18 cellular contexts compared by ENCODE assay signal in the genomic region with DNA sequence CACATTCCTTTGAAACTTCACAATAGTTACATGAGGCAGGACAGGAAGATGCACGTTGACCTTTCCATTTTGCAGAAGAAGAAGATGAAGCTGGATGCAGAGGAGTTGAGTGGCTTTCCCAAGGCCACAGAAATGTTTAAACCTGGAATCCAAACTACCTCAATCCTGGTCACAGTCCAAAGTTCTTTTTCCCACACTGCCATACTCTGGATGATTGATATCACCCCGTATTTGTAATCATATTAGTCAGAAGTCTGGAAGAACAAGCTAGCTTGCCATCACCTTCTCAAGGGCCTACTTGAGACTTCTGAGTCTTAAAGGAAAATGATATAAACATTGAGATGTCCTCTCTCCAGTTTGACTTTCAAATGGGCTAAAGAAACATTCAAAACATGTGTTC.
DNase-seq lines count a peak whose midpoint lies in the region; ATAC-seq, FAIRE-seq and TF ChIP-seq lines count a peak whose summit lies in the region.
"Had no signal": no experiment of that assay in that cellular context is flagged by ENCODE, and none has a peak within 500 bp of the region (broad histone marks: within the 10 kb centered on the region; RNA-seq: fewer than 3 reads in every experiment).

No MANE protein-coding gene starts in this region.

- H3K27ac Mint-ChIP-seq in neural progenitor cell = no peak overlapping the region
- H3K27ac Mint-ChIP-seq: CD4-positive, alpha-beta memory T cell had no signal

- H3K9ac ChIP-seq in HepG2 (ENCODE audit: insufficient read depth, low read depth, low read length) = no peak overlapping the region
- H3K9ac ChIP-seq in neural progenitor cell = no peak overlapping the region

- H3K27me3 Mint-ChIP-seq in neural progenitor cell (ENCODE audit: insufficient read depth, low read depth) = no peaks in the 10 kb centered on the region

- H3K36me3 ChIP-seq in HepG2 (replicated peaks in 1 of 2; ENCODE audit: control insufficient read depth in 1 of 2, insufficient read depth in 2 of 2, low read length in 2 of 2) = no peaks in the 10 kb centered on the region
- no peaks in the 10 kb centered on the region for H3K36me3 ChIP-seq in right lobe of liver
- H3K36me3 ChIP-seq in esophagus muscularis mucosa = no peaks in the 10 kb centered on the region
- H3K36me3 ChIP-seq in gastroesophageal sphincter = no peaks in the 10 kb centered on the region
- no peaks in the 10 kb centered on the region for H3K36me3 ChIP-seq in neural progenitor cell
- H3K36me3 ChIP-seq: BE2C had no signal

- H3F3A ChIP-seq in neural progenitor cell (ENCODE audit: low read depth) = no peaks in the 10 kb centered on the region

- no peaks in the 10 kb centered on the region for H3K27me3 ChIP-seq in HepG2 (ENCODE audit: control insufficient read depth in 1 of 2, insufficient read depth in 2 of 2, low read length in 2 of 2)
- no peaks in the 10 kb centered on the region for H3K27me3 ChIP-seq in right lobe of liver
- H3K27me3 ChIP-seq in esophagus muscularis mucosa = no peaks in the 10 kb centered on the region
- H3K27me3 ChIP-seq in gastroesophageal sphincter = no peaks in the 10 kb centered on the region
- H3K27me3 ChIP-seq in neural progenitor cell = no peaks in the 10 kb centered on the region
- H3K27me3 ChIP-seq: BE2C had no signal

- H3K4me1 Mint-ChIP-seq in neural progenitor cell = peaks cover 3% of the 10 kb centered on the region
- H3K4me1 Mint-ChIP-seq: CD4-positive, alpha-beta memory T cell had no signal

- TF ChIP-seq POLR2A in HepG2 (IDR thresholded peaks at IDR 0.05; ENCODE audit: insufficient read depth in 1 of 2, low read depth in 2 of 2, low read length in 2 of 2) (no peak), right lobe of liver (IDR thresholded peaks at IDR 0.05) (no peak), esophagus muscularis mucosa (IDR thresholded peaks at IDR 0.05; ENCODE audit: low read depth) (no peak), gastroesophageal sphincter (IDR thresholded peaks at IDR 0.05) (no peak)

- in situ Hi-C loops in HepG2 (cut with HindIII; ENCODE audit: extremely low pct_ligation_motif_present, low pct_unique_long_range_greater_than_20kb) = no loop called here

- H3K4me2 ChIP-seq in HepG2 (ENCODE audit: low read depth, low read length) (no peak overlapping the region), neural progenitor cell (no peak overlapping the region)

- no peak overlapping the region for H3K4me3 Mint-ChIP-seq in neural progenitor cell
- H3K4me3 Mint-ChIP-seq: CD4-positive, alpha-beta memory T cell had no signal

- TF ChIP-seq RAD21 in HepG2 (CRISPR knock-in tag; IDR thresholded peaks at IDR 0.05) = no peak

- TF ChIP-seq CTCF in HepG2 (CRISPR knock-in tag; IDR thresholded peaks at IDR 0.05) = no peak
- TF ChIP-seq CTCF in right lobe of liver (IDR thresholded peaks at IDR 0.05) = no peak
- no peak for TF ChIP-seq CTCF in esophagus muscularis mucosa (IDR thresholded peaks at IDR 0.05)
- TF ChIP-seq CTCF in gastroesophageal sphincter (IDR thresholded peaks at IDR 0.05) = no peak
- no peak for TF ChIP-seq CTCF in neural progenitor cell (IDR thresholded peaks at IDR 0.05)

- intact Hi-C loops in HepG2 (cut with micrococcal nuclease; ENCODE audit: unreplicated experiment) = no loop called here
- intact Hi-C loops in right lobe of liver (cut with DNase I) = no loop called here
- intact Hi-C loops in esophagus muscularis mucosa (cut with DNase I) = no loop called here

- POLR2A ChIA-PET in HepG2 (lab: Yijun Ruan, JAX) = no interaction called here

- H4K20me1 ChIP-seq in HepG2 (ENCODE audit: insufficient read depth, low read length) (no peaks in the 10 kb centered on the region), neural progenitor cell (ENCODE audit: low read depth) (no peaks in the 10 kb centered on the region)

- H3K4me1 ChIP-seq in HepG2 (ENCODE audit: insufficient read depth, low read length) = no peaks in the 10 kb centered on the region
- no peaks in the 10 kb centered on the region for H3K4me1 ChIP-seq in right lobe of liver
- H3K4me1 ChIP-seq in esophagus muscularis mucosa = no peaks in the 10 kb centered on the region
- no peaks in the 10 kb centered on the region for H3K4me1 ChIP-seq in gastroesophageal sphincter
- H3K4me1 ChIP-seq in neural progenitor cell = no peaks in the 10 kb centered on the region

- H3K36me3 Mint-ChIP-seq in neural progenitor cell = peaks cover 3% of the 10 kb centered on the region
- H3K36me3 Mint-ChIP-seq: CD4-positive, alpha-beta memory T cell had no signal

- ATAC-seq in HepG2 = no peak
- ATAC-seq in right lobe of liver = no peak
- ATAC-seq in gastroesophageal sphincter = no peak
- ATAC-seq in GM21447 (IDR thresholded peaks at IDR 0.05; ENCODE audit: unreplicated experiment) = no peak
- no peak for ATAC-seq in HG02678 (IDR thresholded peaks at IDR 0.05; ENCODE audit: unreplicated experiment)
- ATAC-seq: HCT116 had no signal

- H3K79me2 ChIP-seq in HepG2 (ENCODE audit: insufficient read depth, low read length) = no peaks in the 10 kb centered on the region
- H3K79me2 ChIP-seq in neural progenitor cell (ENCODE audit: low read depth) = no peaks in the 10 kb centered on the region

- H3K27ac ChIP-seq in HepG2 (ENCODE audit: extremely low read length, insufficient read depth, low read length) = no peak overlapping the region
- no peak overlapping the region for H3K27ac ChIP-seq in right lobe of liver
- H3K27ac ChIP-seq in esophagus muscularis mucosa (replicated peaks in 1 of 4) = no peak overlapping the region
- H3K27ac ChIP-seq in gastroesophageal sphincter = no peak overlapping the region
- no peak overlapping the region for H3K27ac ChIP-seq in neural progenitor cell
- H3K27ac ChIP-seq: C4-2B had no signal

- TF ChIP-seq EP300 in HepG2 (IDR thresholded peaks at IDR 0.05; ENCODE audit: low read depth in 2 of 2, low read length in 2 of 2) (no peak), HepG2 (CRISPR knock-in tag; IDR thresholded peaks at IDR 0.05; ENCODE audit: borderline replicate concordance) (no peak), esophagus muscularis mucosa (IDR thresholded peaks at IDR 0.05) (no peak), gastroesophageal sphincter (IDR thresholded peaks at IDR 0.05) (no peak)

- H2AFZ ChIP-seq in HepG2 (ENCODE audit: low read length) = no peak overlapping the region
- no peak overlapping the region for H2AFZ ChIP-seq in neural progenitor cell (replicated peaks)

- WGBS in HepG2 (ENCODE audit: low lambda C conversion rate) = 3% methylated on average over 2 of the region's 2 CpGs
- WGBS in right lobe of liver (ENCODE audit: insufficient coverage, low coverage, low lambda C conversion rate, missing lambda C conversion rate) = 43% methylated on average over 2 of the region's 2 CpGs
- WGBS in esophagus muscularis mucosa = 59% methylated on average over 2 of the region's 2 CpGs
- WGBS in gastroesophageal sphincter (ENCODE audit: low coverage in 1 of 2), 2 donors = 35 to 60% methylated on average over 2 of the region's 2 CpGs

- H3K9me3 ChIP-seq in HepG2 (ENCODE audit: low read length) = peaks cover 11% of the 10 kb centered on the region; the same call in 1 of the 2 replicates
- peaks cover 0 to 7% (median 0%) of the 10 kb centered on the region in 4 donors for H3K9me3 ChIP-seq in right lobe of liver
- peaks cover 0 to 9% (median 7%) of the 10 kb centered on the region in 4 donors for H3K9me3 ChIP-seq in esophagus muscularis mucosa
- peaks cover 0 to 11% (median 0%) of the 10 kb centered on the region in 3 donors for H3K9me3 ChIP-seq in gastroesophageal sphincter
- peaks cover 8% of the 10 kb centered on the region for H3K9me3 ChIP-seq in neural progenitor cell (ENCODE audit: low read depth)
- H3K9me3 ChIP-seq: BE2C had no signal

- BruUV-seq in HepG2 (replicated peaks; lab: Mats Ljungman, UMichigan) = no TSS peak

- peaks cover 19% of the 10 kb centered on the region for H3K9me3 Mint-ChIP-seq in neural progenitor cell

- FAIRE-seq in HepG2 (lab: Jason Lieb, UNC) = peak; percentile 30
- FAIRE-seq: G401.6, GM12891, GM19239 had no signal

- H3K4me3 ChIP-seq in HepG2 (replicated peaks in 1 of 3; ENCODE audit: insufficient read depth in 1 of 3, low read depth in 2 of 3, low read length in 3 of 3) = no peak overlapping the region
- no peak overlapping the region for H3K4me3 ChIP-seq in right lobe of liver
- H3K4me3 ChIP-seq in esophagus muscularis mucosa = no peak overlapping the region
- no peak overlapping the region for H3K4me3 ChIP-seq in gastroesophageal sphincter
- no peak overlapping the region for H3K4me3 ChIP-seq in neural progenitor cell

- DNase-seq in HepG2 (ENCODE audit: low spot score) = no peak
- no peak for DNase-seq in right lobe of liver
- DNase-seq in amniotic epithelial cell (ENCODE audit: low read depth) = peak; percentile 60
- peak; percentile 74 for DNase-seq in esophagus muscularis mucosa (ENCODE audit: extremely low spot score)
- DNase-seq in neural progenitor cell (ENCODE audit: low spot score) = no peak
- DNase-seq: ACHN; BE2C; CD4-positive, alpha-beta memory T cell; DMS79 treated with DMSO at 0.1 percent for 48 hours; EL had no signal

- CTCF ChIA-PET in HepG2 (lab: Yijun Ruan, JAX; ENCODE audit: low intra/inter-chr PET ratio, low total read pairs) = no interaction called here

TF ChIP-seq in HepG2, 621 proteins besides CTCF, POLR2A, EP300 and RAD21:
- TF ChIP-seq, protein P1, sequence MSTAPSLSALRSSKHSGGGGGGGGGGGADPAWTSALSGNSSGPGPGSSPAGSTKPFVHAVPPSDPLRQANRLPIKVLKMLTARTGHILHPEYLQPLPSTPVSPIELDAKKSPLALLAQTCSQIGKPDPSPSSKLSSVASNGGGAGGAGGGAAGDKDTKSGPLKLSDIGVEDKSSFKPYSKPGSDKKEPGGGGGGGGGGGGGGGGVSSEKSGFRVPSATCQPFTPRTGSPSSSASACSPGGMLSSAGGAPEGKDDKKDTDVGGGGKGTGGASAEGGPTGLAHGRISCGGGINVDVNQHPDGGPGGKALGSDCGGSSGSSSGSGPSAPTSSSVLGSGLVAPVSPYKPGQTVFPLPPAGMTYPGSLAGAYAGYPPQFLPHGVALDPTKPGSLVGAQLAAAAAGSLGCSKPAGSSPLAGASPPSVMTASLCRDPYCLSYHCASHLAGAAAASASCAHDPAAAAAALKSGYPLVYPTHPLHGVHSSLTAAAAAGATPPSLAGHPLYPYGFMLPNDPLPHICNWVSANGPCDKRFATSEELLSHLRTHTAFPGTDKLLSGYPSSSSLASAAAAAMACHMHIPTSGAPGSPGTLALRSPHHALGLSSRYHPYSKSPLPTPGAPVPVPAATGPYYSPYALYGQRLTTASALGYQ (CRISPR knock-in tag; IDR thresholded peaks at IDR 0.05) = no peak
- TF ChIP-seq, protein P2, sequence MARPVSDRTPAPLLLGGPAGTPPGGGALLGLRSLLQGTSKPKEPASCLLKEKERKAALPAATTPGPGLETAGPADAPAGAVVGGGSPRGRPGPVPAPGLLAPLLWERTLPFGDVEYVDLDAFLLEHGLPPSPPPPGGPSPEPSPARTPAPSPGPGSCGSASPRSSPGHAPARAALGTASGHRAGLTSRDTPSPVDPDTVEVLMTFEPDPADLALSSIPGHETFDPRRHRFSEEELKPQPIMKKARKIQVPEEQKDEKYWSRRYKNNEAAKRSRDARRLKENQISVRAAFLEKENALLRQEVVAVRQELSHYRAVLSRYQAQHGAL (CRISPR knock-in tag; IDR thresholded peaks at IDR 0.05; ENCODE audit: not compliant biosample characterization) = no peak

Comparison
In these comparisons a context has a peak if more than half of its experiments do, and no peak if none do; other contexts are left out.
1. DNase-seq: peak in amniotic epithelial cell (single experiment) and esophagus muscularis mucosa (single experiment); none in HepG2 (single experiment), right lobe of liver (0 of 3) and neural progenitor cell (single experiment).